In the genomic region with DNA sequence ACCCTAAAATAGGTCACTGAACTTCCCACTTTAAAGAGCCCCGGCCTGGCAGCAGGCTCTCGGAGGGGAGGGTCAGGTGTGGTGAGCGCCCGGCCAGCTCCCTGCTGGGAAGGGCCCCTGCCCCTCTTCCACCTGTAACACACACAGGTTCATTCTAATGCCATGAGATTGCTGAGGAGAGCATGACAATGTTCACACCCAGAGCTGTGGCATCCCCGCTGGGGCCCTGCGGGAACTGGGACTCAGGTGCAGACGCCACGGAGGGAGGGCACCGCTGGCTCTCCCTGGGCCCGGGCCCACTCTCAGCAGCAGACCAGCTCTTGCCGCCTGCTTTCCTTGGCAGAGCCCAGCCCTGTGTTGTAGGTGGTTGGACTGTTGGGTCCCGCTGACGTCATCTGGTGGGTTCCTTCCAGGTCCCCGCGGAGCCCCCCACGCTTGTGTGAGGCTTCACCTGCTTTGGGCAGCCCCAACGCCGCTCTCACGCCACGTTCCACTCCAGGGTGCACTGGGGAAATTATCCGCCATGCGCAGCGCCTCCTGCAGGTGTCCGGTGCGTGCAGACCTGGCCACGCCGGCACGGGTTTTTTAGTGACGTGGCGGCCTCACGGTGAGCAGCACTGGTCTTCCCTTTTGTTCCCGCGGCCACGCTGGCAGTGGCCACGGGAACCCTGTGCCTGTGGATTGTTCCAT, we compare ENCODE assay signal across 35 cellular contexts. TPM values are rescaled to one million over a fixed set of nuclear protein-coding genes. Genes with fewer than 3 reads are reported as not detected.
DNase-seq lines count a peak whose midpoint lies in the region; ATAC-seq and TF ChIP-seq lines count a peak whose summit lies in the region.
"Had no signal": no experiment of that assay in that cellular context is flagged by ENCODE, and none has a peak within 500 bp of the region (broad histone marks: within the 10 kb centered on the region; RNA-seq: fewer than 3 reads in every experiment).

No MANE protein-coding gene starts in this region.

- peaks cover 13% of the 10 kb centered on the region for H3K36me3 Mint-ChIP-seq in chondrocyte (ENCODE audit: low read depth)
- H3K36me3 Mint-ChIP-seq in stimulated activated effector memory CD8-positive, alpha-beta T cell treated with anti-CD3 and anti-CD28 coated beads, Interleukin-12 subunit alpha, Interleukin-12 subunit beta, amount 100 ng/mL, for 72 hours: peaks cover 62% of the 10 kb centered on the region

- peaks cover 41% of the 10 kb centered on the region for H3K36me3 ChIP-seq in left ventricle myocardium inferior
- peaks cover 7 to 11% of the 10 kb centered on the region in 2 experiments for H3K36me3 ChIP-seq in SK-N-SH (replicated peaks in 1 of 2; ENCODE audit: control insufficient read depth in 1 of 2, insufficient read depth in 2 of 2, low read length in 1 of 2)

- no peaks in the 10 kb centered on the region for H3K9me3 Mint-ChIP-seq in chondrocyte (ENCODE audit: low read depth)
- peaks cover 0 to 12% of the 10 kb centered on the region in 2 donors for H3K9me3 Mint-ChIP-seq in stimulated activated naive CD8-positive, alpha-beta T cell treated with anti-CD3 and anti-CD28 coated beads, Interleukin-15, amount 100 ng/mL, for 72 hours
- H3K9me3 Mint-ChIP-seq in stimulated activated effector memory CD8-positive, alpha-beta T cell treated with anti-CD3 and anti-CD28 coated beads, Interleukin-12 subunit alpha, Interleukin-12 subunit beta, amount 100 ng/mL, for 72 hours: peaks cover 3% of the 10 kb centered on the region
- H3K9me3 Mint-ChIP-seq: activated naive CD4-positive, alpha-beta T cell treated with anti-CD3 and anti-CD28 coated beads, Interleukin-2, amount 50 U/mL, for 72 hours; activated T-helper 1 cell treated with anti-CD3 and anti-CD28 coated beads, Interleukin-12 subunit alpha, Interleukin-12 subunit beta, Interleukin-2, Interleukin-4 antibody, amounts not matched to agents 30 ng/mL and 10 ng/mL and 1 ng/mL, durations not matched to agents 14 hours and 24 hours and 36 hours; mesothelial cell of epicardium had no signal

- H3K27ac ChIP-seq in left ventricle myocardium inferior (replicated peaks): no peak overlapping the region
- no peak overlapping the region for H3K27ac ChIP-seq in SK-N-SH (ENCODE audit: low read depth in 2 of 2, low read length in 1 of 2)
- H3K27ac ChIP-seq: cardiac muscle cell, neutrophil, psoas muscle had no signal

- no peak overlapping the region for H3K27ac Mint-ChIP-seq in chondrocyte (ENCODE audit: unreplicated experiment)
- peak overlapping the region in 1 of 2 donors; percentile 78 for H3K27ac Mint-ChIP-seq in stimulated activated naive CD8-positive, alpha-beta T cell treated with anti-CD3 and anti-CD28 coated beads, Interleukin-15, amount 100 ng/mL, for 72 hours
- H3K27ac Mint-ChIP-seq in stimulated activated effector memory CD8-positive, alpha-beta T cell treated with anti-CD3 and anti-CD28 coated beads, Interleukin-12 subunit alpha, Interleukin-12 subunit beta, amount 100 ng/mL, for 72 hours: no peak overlapping the region
- H3K27ac Mint-ChIP-seq: activated CD4-positive, alpha-beta memory T cell treated with anti-CD3 and anti-CD28 coated beads for 36 hours; activated naive CD4-positive, alpha-beta T cell treated with anti-CD3 and anti-CD28 coated beads, Interleukin-2, amount 50 U/mL, for 72 hours; activated T-helper 1 cell treated with anti-CD3 and anti-CD28 coated beads, Interleukin-12 subunit alpha, Interleukin-12 subunit beta, Interleukin-2, Interleukin-4 antibody, amounts not matched to agents 30 ng/mL and 10 ng/mL and 1 ng/mL, durations not matched to agents 14 hours and 24 hours and 36 hours; CD4-positive, CD25-positive, alpha-beta regulatory T cell; mesothelial cell of epicardium; T-helper 17 cell had no signal

- WGBS in SK-N-SH (ENCODE audit: low lambda C conversion rate): 93% methylated on average over 19 of the region's 35 CpGs

- H3K9me3 ChIP-seq in left ventricle myocardium inferior (replicated peaks) (no peaks in the 10 kb centered on the region), SK-N-SH (no peaks in the 10 kb centered on the region)
- H3K9me3 ChIP-seq: neutrophil, psoas muscle had no signal

- TF ChIP-seq RAD21 in SK-N-SH (IDR thresholded peaks at IDR 0.05; ENCODE audit: low read length): no peak

- H3K4me1 Mint-ChIP-seq in chondrocyte (ENCODE audit: low read depth): no peaks in the 10 kb centered on the region
- no peaks in the 10 kb centered on the region for H3K4me1 Mint-ChIP-seq in stimulated activated naive CD8-positive, alpha-beta T cell treated with anti-CD3 and anti-CD28 coated beads, Interleukin-15, amount 100 ng/mL, for 72 hours
- peaks cover 12% of the 10 kb centered on the region for H3K4me1 Mint-ChIP-seq in stimulated activated effector memory CD8-positive, alpha-beta T cell treated with anti-CD3 and anti-CD28 coated beads, Interleukin-12 subunit alpha, Interleukin-12 subunit beta, amount 100 ng/mL, for 72 hours
- H3K4me1 Mint-ChIP-seq: T-helper 17 cell had no signal

- CTCF ChIA-PET in SK-N-SH (lab: Yijun Ruan, JAX): no interaction called here

- H3K27me3 ChIP-seq in left ventricle myocardium inferior (ENCODE audit: low read depth) (no peaks in the 10 kb centered on the region), SK-N-SH (ENCODE audit: insufficient read depth) (no peaks in the 10 kb centered on the region)
- H3K27me3 ChIP-seq: cardiac muscle cell, neutrophil had no signal

- TF ChIP-seq CTCF in left ventricle myocardium inferior (IDR thresholded peaks at IDR 0.05; ENCODE audit: borderline replicate concordance) (no peak), chondrocyte (IDR thresholded peaks at IDR 0.05) (peak; percentile 9), SK-N-SH (IDR thresholded peaks at IDR 0.05) (no peak)

- no peak overlapping the region for H3K9ac ChIP-seq in SK-N-SH

- H3K27me3 Mint-ChIP-seq in chondrocyte (ENCODE audit: low read depth): no peaks in the 10 kb centered on the region
- H3K27me3 Mint-ChIP-seq in stimulated activated naive CD8-positive, alpha-beta T cell treated with anti-CD3 and anti-CD28 coated beads, Interleukin-15, amount 100 ng/mL, for 72 hours: no peaks in the 10 kb centered on the region
- H3K27me3 Mint-ChIP-seq: activated CD4-positive, alpha-beta memory T cell treated with anti-CD3 and anti-CD28 coated beads for 36 hours; CD4-positive, CD25-positive, alpha-beta regulatory T cell; T-helper 17 cell had no signal

- H3K9me2 ChIP-seq in SK-N-SH: no peaks in the 10 kb centered on the region

- no peaks in the 10 kb centered on the region for H3F3A ChIP-seq in SK-N-SH (replicated peaks; ENCODE audit: insufficient read depth)

- H3K4me1 ChIP-seq in left ventricle myocardium inferior (no peaks in the 10 kb centered on the region), SK-N-SH (ENCODE audit: control insufficient read depth in 1 of 2, insufficient read depth in 2 of 2, low read depth in 1 of 2, low read length in 1 of 2) (no peaks in the 10 kb centered on the region)
- H3K4me1 ChIP-seq: psoas muscle had no signal

- H3K4me3 Mint-ChIP-seq in chondrocyte (ENCODE audit: unreplicated experiment): no peak overlapping the region
- no peak overlapping the region for H3K4me3 Mint-ChIP-seq in stimulated activated naive CD8-positive, alpha-beta T cell treated with anti-CD3 and anti-CD28 coated beads, Interleukin-15, amount 100 ng/mL, for 72 hours
- no peak overlapping the region for H3K4me3 Mint-ChIP-seq in stimulated activated effector memory CD8-positive, alpha-beta T cell treated with anti-CD3 and anti-CD28 coated beads, Interleukin-12 subunit alpha, Interleukin-12 subunit beta, amount 100 ng/mL, for 72 hours
- H3K4me3 Mint-ChIP-seq: activated CD4-positive, alpha-beta memory T cell treated with anti-CD3 and anti-CD28 coated beads for 36 hours; activated T-helper 1 cell treated with anti-CD3 and anti-CD28 coated beads, Interleukin-12 subunit alpha, Interleukin-12 subunit beta, Interleukin-2, Interleukin-4 antibody, amounts not matched to agents 30 ng/mL and 10 ng/mL and 1 ng/mL, durations not matched to agents 14 hours and 24 hours and 36 hours; CD4-positive, CD25-positive, alpha-beta regulatory T cell; mesothelial cell of epicardium; T-helper 17 cell had no signal

- POLR2A ChIA-PET in SK-N-SH (lab: Yijun Ruan, JAX): no interaction called here

- H3K4me3 ChIP-seq in left ventricle myocardium inferior (no peak overlapping the region), SK-N-SH (ENCODE audit: low read depth in 2 of 2, low read length in 1 of 2) (no peak overlapping the region)
- H3K4me3 ChIP-seq: cardiac muscle cell, psoas muscle had no signal

- no peak overlapping the region for H3K4me2 ChIP-seq in SK-N-SH

- no peak overlapping the region for H2AFZ ChIP-seq in SK-N-SH (ENCODE audit: low read depth)

- ATAC-seq in stimulated activated naive CD8-positive, alpha-beta T cell treated with anti-CD3 and anti-CD28 coated beads, Interleukin-15, amount 100 ng/mL, for 72 hours: no peak
- ATAC-seq in stimulated activated effector memory CD8-positive, alpha-beta T cell treated with anti-CD3 and anti-CD28 coated beads, Interleukin-12 subunit alpha, Interleukin-12 subunit beta, amount 100 ng/mL, for 72 hours: no peak
- ATAC-seq: activated naive CD4-positive, alpha-beta T cell treated with anti-CD3 and anti-CD28 coated beads, Interleukin-2, amount 50 U/mL, for 72 hours; esophagus mucosa; left ventricle myocardium superior; psoas muscle; SK-N-SH treated with all-trans-retinoic acid at 6 μM for 48 hours; T-helper 17 cell had no signal

- DNase-seq in cardiac septum (ENCODE audit: low spot score) (peak; percentile 39), left ventricle myocardium inferior (no peak), chondrocyte (ENCODE audit: low spot score) (no peak), posterior vena cava (ENCODE audit: low spot score) (peak; percentile 67), SK-N-SH (no peak), cortex of kidney (lab: John Stamatoyannopoulos, UW) (no peak)
- no peak for DNase-seq in stimulated activated naive CD8-positive, alpha-beta T cell treated with anti-CD3 and anti-CD28 coated beads, Interleukin-15, amount 100 ng/mL, for 72 hours
- no peak for DNase-seq in stimulated activated effector memory CD8-positive, alpha-beta T cell treated with anti-CD3 and anti-CD28 coated beads, Interleukin-12 subunit alpha, Interleukin-12 subunit beta, amount 100 ng/mL, for 72 hours (ENCODE audit: low spot score in 2 of 2)
- DNase-seq: activated CD4-positive, alpha-beta memory T cell treated with anti-CD3 and anti-CD28 coated beads for 36 hours; activated CD4-positive, CD25-positive, alpha-beta regulatory T cell treated with anti-CD3 and anti-CD28 coated beads, Interleukin-2, amount 50 U/mL, for 72 hours; anterior cingulate cortex; CD4-positive, CD25-positive, alpha-beta regulatory T cell; DMS79 treated with DMSO at 0.1 percent for 48 hours; GF-D8; islet precursor cell; KBM-7; left ventricle myocardium superior; NCI-H1105 treated with DMSO at 0.1 percent for 48 hours; NCI-H1930; NCI-H510A treated with DMSO at 0.1 percent for 48 hours; OCI-M1; psoas muscle; stimulated activated CD4-positive, alpha-beta T cell treated with anti-CD3 and anti-CD28 coated beads, Interleukin-4, amount 100 ng/mL, for 24 hours; T-helper 17 cell; trophoblast cell had no signal

- no peaks in the 10 kb centered on the region for H3K79me2 ChIP-seq in SK-N-SH (ENCODE audit: insufficient read depth)

- TF ChIP-seq EP300 in SK-N-SH (IDR thresholded peaks at IDR 0.05; ENCODE audit: borderline replicate concordance in 1 of 2, low read depth in 1 of 2, low read length in 1 of 2): no peak

- no peaks in the 10 kb centered on the region for H4K20me1 ChIP-seq in SK-N-SH (ENCODE audit: insufficient read depth)

- intact Hi-C loops in cardiac septum (cut with DNase I): no loop called here
- intact Hi-C loops in left ventricle myocardium inferior (cut with micrococcal nuclease): no loop called here
- intact Hi-C loops in posterior vena cava (cut with DNase I): no loop called here

RNA-seq across cellular contexts. Expression of a gene that starts 50.4 kb away (rescaled TPM):
- total RNA-seq in cardiac septum (0.32 TPM), left ventricle myocardium inferior (not detected), chondrocyte (not detected in 3 replicates), posterior vena cava (under 1 TPM; 0.38 to 0.56 TPM)
- polyA plus RNA-seq in SK-N-SH (2012; rRNA removed): not detected in 2 replicates
- polyA plus RNA-seq in SK-N-SH (2012; cell fraction: cytosol; rRNA removed): not detected in 2 replicates
- polyA plus RNA-seq in SK-N-SH (2012; cell fraction: nucleus; rRNA removed): not detected in 2 replicates
- total RNA-seq: A172; activated CD4-positive, alpha-beta memory T cell treated with anti-CD3 and anti-CD28 coated beads for 36 hours; activated naive CD4-positive, alpha-beta T cell treated with anti-CD3 and anti-CD28 coated beads, Interleukin-2, amount 50 U/mL, for 72 hours; activated T-helper 1 cell treated with anti-CD3 and anti-CD28 coated beads, Interleukin-12 subunit alpha, Interleukin-12 subunit beta, Interleukin-2, Interleukin-4 antibody, amounts not matched to agents 30 ng/mL and 10 ng/mL and 1 ng/mL, durations not matched to agents 14 hours and 24 hours and 36 hours; cardiac muscle cell; CD4-positive, CD25-positive, alpha-beta regulatory T cell; HT1080; left ventricle myocardium superior; MCF 10A; mesothelial cell of epicardium; T-helper 17 cell had no signal
- polyA plus RNA-seq: CD4-positive, CD25-positive, alpha-beta regulatory T cell had no signal

Comparison
In these comparisons a context has a peak if more than half of its experiments do, and no peak if none do; other contexts are left out.
1. DNase-seq: peak in cardiac septum (single experiment) and posterior vena cava (single experiment); none in left ventricle myocardium inferior (single experiment), chondrocyte (single experiment), SK-N-SH (single experiment), cortex of kidney (single experiment), stimulated activated naive CD8-positive, alpha-beta T cell treated with anti-CD3 and anti-CD28 coated beads, Interleukin-15, amount 100 ng/mL, for 72 hours (0 of 2) and stimulated activated effector memory CD8-positive, alpha-beta T cell treated with anti-CD3 and anti-CD28 coated beads, Interleukin-12 subunit alpha, Interleukin-12 subunit beta, amount 100 ng/mL, for 72 hours (0 of 2).